ENCODE assay signal across 2 cellular contexts in the genomic region with DNA sequence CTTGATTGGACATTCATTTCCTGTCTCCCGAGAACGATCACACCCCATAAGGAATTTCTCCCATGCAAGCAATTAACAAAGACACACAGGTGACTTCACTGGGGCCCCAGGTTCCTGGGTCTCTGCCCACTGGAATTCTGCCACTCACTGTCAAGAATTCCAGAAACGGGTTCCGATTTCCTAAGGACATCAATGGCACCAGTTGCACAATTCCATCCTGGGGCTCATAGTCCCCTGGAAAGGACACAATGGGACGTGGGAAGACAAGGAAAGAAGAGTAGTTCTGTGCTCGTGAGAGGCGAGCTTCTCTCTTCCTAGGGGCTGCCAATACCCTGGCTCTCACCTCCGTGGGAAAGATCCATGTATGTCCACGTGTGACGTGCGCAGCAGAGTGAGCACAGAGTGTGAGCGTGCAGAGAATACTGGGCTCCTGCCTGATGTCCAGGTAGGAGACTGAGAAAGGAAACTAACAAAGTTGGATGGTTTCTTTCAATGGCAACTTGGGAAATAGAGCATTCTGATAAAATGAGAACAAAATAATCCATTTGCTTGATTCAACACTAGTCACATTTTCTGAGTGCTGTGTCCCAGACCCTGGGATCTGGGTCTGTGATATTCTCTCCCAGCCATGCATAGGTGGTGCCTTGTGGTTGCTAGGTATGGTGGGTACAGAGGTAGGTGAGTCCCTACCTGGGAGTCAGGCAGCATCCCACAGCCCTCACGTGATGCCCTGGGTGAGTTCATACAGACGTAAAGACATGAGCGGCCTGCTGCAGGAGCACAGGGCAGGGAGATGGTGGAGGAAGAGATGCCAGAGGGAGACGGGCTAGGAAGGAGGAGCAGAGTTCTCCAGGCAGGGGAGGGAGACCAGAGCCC.
TF ChIP-seq lines count a peak whose summit lies in the region.

No MANE protein-coding gene starts in this region.

TF ChIP-seq in SK-N-SH, 30 proteins besides CTCF, POLR2A, EP300 and RAD21 (continued from another document):
- TF ChIP-seq TAF1 (IDR thresholded peaks at IDR 0.05; ENCODE audit: borderline replicate concordance, low read depth, low read length) (no peak), GATA2 (CRISPR knock-in tag; IDR thresholded peaks at IDR 0.05) (no peak), EZH2phosphoT487 (IDR thresholded peaks at IDR 0.05; ENCODE audit: borderline replicate concordance, low read depth) (no peak), MEF2A (IDR thresholded peaks at IDR 0.05; ENCODE audit: borderline replicate concordance, low read depth) (no peak), GABPA (IDR thresholded peaks at IDR 0.05; ENCODE audit: low read depth) (no peak), RXRA (IDR thresholded peaks at IDR 0.05; ENCODE audit: borderline replicate concordance, low read depth) (no peak), NFIC (IDR thresholded peaks at IDR 0.05; ENCODE audit: borderline replicate concordance) (no peak), MXI1 (IDR thresholded peaks at IDR 0.05; ENCODE audit: low read depth, low read length) (no peak), POLR2AphosphoS5 (IDR thresholded peaks at IDR 0.05; ENCODE audit: low read depth, low read length) (no peak), YY1 (IDR thresholded peaks at IDR 0.05; ENCODE audit: low read depth) (no peak)
- TF ChIP-seq, protein P1, sequence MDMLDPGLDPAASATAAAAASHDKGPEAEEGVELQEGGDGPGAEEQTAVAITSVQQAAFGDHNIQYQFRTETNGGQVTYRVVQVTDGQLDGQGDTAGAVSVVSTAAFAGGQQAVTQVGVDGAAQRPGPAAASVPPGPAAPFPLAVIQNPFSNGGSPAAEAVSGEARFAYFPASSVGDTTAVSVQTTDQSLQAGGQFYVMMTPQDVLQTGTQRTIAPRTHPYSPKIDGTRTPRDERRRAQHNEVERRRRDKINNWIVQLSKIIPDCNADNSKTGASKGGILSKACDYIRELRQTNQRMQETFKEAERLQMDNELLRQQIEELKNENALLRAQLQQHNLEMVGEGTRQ (IDR thresholded peaks at IDR 0.05; ENCODE audit: borderline replicate concordance, low read depth, low read length): no peak
- TF ChIP-seq, protein P2, sequence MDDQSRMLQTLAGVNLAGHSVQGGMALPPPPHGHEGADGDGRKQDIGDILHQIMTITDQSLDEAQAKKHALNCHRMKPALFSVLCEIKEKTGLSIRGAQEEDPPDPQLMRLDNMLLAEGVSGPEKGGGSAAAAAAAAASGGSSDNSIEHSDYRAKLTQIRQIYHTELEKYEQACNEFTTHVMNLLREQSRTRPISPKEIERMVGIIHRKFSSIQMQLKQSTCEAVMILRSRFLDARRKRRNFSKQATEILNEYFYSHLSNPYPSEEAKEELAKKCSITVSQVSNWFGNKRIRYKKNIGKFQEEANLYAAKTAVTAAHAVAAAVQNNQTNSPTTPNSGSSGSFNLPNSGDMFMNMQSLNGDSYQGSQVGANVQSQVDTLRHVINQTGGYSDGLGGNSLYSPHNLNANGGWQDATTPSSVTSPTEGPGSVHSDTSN (IDR thresholded peaks at IDR 0.05): no peak
- TF ChIP-seq, protein P3, sequence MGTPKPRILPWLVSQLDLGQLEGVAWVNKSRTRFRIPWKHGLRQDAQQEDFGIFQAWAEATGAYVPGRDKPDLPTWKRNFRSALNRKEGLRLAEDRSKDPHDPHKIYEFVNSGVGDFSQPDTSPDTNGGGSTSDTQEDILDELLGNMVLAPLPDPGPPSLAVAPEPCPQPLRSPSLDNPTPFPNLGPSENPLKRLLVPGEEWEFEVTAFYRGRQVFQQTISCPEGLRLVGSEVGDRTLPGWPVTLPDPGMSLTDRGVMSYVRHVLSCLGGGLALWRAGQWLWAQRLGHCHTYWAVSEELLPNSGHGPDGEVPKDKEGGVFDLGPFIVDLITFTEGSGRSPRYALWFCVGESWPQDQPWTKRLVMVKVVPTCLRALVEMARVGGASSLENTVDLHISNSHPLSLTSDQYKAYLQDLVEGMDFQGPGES (IDR thresholded peaks at IDR 0.05; ENCODE audit: low read depth, low read length): no peak
- TF ChIP-seq, protein P4, sequence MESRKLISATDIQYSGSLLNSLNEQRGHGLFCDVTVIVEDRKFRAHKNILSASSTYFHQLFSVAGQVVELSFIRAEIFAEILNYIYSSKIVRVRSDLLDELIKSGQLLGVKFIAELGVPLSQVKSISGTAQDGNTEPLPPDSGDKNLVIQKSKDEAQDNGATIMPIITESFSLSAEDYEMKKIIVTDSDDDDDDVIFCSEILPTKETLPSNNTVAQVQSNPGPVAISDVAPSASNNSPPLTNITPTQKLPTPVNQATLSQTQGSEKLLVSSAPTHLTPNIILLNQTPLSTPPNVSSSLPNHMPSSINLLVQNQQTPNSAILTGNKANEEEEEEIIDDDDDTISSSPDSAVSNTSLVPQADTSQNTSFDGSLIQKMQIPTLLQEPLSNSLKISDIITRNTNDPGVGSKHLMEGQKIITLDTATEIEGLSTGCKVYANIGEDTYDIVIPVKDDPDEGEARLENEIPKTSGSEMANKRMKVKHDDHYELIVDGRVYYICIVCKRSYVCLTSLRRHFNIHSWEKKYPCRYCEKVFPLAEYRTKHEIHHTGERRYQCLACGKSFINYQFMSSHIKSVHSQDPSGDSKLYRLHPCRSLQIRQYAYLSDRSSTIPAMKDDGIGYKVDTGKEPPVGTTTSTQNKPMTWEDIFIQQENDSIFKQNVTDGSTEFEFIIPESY (IDR thresholded peaks at IDR 0.05; ENCODE audit: borderline replicate concordance, low read depth): no peak
TF ChIP-seq in SK-N-SH: peak in this region for 0.

TF ChIP-seq in SK-N-SH treated with all-trans-retinoic acid at 6 μM for 48 hours, 23 proteins besides CTCF, POLR2A, EP300 and RAD21 (continued from another document):
- TF ChIP-seq, protein P5, sequence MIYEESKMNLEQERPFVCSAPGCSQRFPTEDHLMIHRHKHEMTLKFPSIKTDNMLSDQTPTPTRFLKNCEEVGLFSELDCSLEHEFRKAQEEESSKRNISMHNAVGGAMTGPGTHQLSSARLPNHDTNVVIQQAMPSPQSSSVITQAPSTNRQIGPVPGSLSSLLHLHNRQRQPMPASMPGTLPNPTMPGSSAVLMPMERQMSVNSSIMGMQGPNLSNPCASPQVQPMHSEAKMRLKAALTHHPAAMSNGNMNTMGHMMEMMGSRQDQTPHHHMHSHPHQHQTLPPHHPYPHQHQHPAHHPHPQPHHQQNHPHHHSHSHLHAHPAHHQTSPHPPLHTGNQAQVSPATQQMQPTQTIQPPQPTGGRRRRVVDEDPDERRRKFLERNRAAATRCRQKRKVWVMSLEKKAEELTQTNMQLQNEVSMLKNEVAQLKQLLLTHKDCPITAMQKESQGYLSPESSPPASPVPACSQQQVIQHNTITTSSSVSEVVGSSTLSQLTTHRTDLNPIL (CRISPR knock-in tag; IDR thresholded peaks at IDR 0.05; ENCODE audit: low read depth): no peak
- no peak for TF ChIP-seq ZNF70 (CRISPR knock-in tag; IDR thresholded peaks at IDR 0.05)
- TF ChIP-seq ZC3H10 (CRISPR knock-in tag; IDR thresholded peaks at IDR 0.05): no peak
- no peak for TF ChIP-seq CSDC2 (CRISPR knock-in tag; IDR thresholded peaks at IDR 0.05)
- TF ChIP-seq RARB (CRISPR knock-in tag; IDR thresholded peaks at IDR 0.05): no peak
- TF ChIP-seq TOX (CRISPR knock-in tag; IDR thresholded peaks at IDR 0.05; ENCODE audit: borderline replicate concordance): no peak
- TF ChIP-seq PPARA (CRISPR knock-in tag; IDR thresholded peaks at IDR 0.05; ENCODE audit: borderline replicate concordance): no peak
- no peak for TF ChIP-seq TCF4 (CRISPR knock-in tag; IDR thresholded peaks at IDR 0.05; ENCODE audit: borderline replicate concordance)
- no peak for TF ChIP-seq SNAI2 (CRISPR knock-in tag; IDR thresholded peaks at IDR 0.05)
- TF ChIP-seq, protein P6, sequence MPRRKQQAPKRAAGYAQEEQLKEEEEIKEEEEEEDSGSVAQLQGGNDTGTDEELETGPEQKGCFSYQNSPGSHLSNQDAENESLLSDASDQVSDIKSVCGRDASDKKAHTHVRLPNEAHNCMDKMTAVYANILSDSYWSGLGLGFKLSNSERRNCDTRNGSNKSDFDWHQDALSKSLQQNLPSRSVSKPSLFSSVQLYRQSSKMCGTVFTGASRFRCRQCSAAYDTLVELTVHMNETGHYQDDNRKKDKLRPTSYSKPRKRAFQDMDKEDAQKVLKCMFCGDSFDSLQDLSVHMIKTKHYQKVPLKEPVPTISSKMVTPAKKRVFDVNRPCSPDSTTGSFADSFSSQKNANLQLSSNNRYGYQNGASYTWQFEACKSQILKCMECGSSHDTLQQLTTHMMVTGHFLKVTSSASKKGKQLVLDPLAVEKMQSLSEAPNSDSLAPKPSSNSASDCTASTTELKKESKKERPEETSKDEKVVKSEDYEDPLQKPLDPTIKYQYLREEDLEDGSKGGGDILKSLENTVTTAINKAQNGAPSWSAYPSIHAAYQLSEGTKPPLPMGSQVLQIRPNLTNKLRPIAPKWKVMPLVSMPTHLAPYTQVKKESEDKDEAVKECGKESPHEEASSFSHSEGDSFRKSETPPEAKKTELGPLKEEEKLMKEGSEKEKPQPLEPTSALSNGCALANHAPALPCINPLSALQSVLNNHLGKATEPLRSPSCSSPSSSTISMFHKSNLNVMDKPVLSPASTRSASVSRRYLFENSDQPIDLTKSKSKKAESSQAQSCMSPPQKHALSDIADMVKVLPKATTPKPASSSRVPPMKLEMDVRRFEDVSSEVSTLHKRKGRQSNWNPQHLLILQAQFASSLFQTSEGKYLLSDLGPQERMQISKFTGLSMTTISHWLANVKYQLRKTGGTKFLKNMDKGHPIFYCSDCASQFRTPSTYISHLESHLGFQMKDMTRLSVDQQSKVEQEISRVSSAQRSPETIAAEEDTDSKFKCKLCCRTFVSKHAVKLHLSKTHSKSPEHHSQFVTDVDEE (CRISPR knock-in tag; IDR thresholded peaks at IDR 0.05): no peak
- no peak for TF ChIP-seq OSR1 (CRISPR knock-in tag; IDR thresholded peaks at IDR 0.05)
